Comparison of ENCODE assay signal across 8 cellular contexts in the genomic region with DNA sequence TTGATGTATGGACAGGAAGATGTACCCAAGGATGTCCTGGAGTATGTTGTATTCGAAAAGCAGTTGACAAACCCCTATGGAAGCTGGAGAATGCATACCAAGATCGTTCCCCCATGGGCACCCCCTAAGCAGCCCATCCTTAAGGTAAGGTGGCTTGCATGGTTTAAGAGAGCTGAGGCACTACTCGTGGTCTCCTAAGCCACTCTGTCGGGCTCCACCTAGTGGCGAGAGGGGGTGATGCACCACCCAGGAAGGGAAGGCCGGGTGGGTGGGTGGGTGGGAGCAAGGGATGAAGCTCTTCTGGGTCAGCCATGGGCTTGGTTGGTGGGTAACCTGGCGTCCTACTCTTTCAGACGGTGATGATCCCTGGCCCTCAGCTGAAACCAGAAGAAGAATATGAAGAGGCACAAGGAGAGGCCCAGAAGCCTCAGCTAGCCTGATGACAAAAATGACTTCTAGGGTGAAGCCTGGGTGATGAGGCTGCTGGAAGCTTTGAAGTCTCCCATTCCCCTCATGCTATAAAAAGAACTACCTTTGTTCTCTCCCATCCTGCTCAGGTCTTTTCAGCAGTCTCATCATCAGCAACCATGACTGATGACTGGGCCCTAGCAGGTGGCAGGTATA. TPM values are rescaled to one million over a fixed set of nuclear protein-coding genes. Genes with fewer than 3 reads are reported as not detected.
DNase-seq lines count a peak whose midpoint lies in the region; ATAC-seq and TF ChIP-seq lines count a peak whose summit lies in the region.

No MANE protein-coding gene starts in this region.

- H3K27ac ChIP-seq in hepatocyte (no peak overlapping the region), prostate gland (no peak overlapping the region)

- TF ChIP-seq POLR2A in prostate gland (IDR thresholded peaks at IDR 0.05) = no peak

- WGBS in hepatocyte (ENCODE audit: low lambda C conversion rate, missing lambda C conversion rate) = 23% methylated on average over 8 of the region's 8 CpGs
- 23% methylated on average over 8 of the region's 8 CpGs for WGBS in prostate gland

- no peaks in the 10 kb centered on the region for H3K9me2 ChIP-seq in hepatocyte (replicated peaks; ENCODE audit: insufficient read depth)

- H3K4me1 Mint-ChIP-seq in T-helper 17 cell = peaks cover 6% of the 10 kb centered on the region

- peak overlapping the region; percentile 51 for H3K27ac Mint-ChIP-seq in T-helper 17 cell

- TF ChIP-seq CTCF in hepatocyte (IDR thresholded peaks at IDR 0.05; ENCODE audit: poor library complexity) (peak; percentile 67), prostate gland (IDR thresholded peaks at IDR 0.05) (peak in 2 of 4 experiments; percentile 36 to 58)

- H3K36me3 ChIP-seq in hepatocyte (replicated peaks; ENCODE audit: insufficient read depth, low read depth) (no peaks in the 10 kb centered on the region), prostate gland (no peaks in the 10 kb centered on the region)

- H3K4me1 ChIP-seq in hepatocyte (ENCODE audit: insufficient read depth) (peaks cover 23% of the 10 kb centered on the region), prostate gland (replicated peaks) (no peaks in the 10 kb centered on the region)

- no peaks in the 10 kb centered on the region for H3K36me3 Mint-ChIP-seq in T-helper 17 cell (ENCODE audit: low read depth)

- DNase-seq in COR-L47 (lab: John Stamatoyannopoulos, UW) = peak; percentile 17
- peak; percentile 88 for DNase-seq in HT-29 (ENCODE audit: low spot score)
- peak; percentile 49 to 73 (median 50) for DNase-seq in T-helper 17 cell
- DNase-seq in amniotic epithelial cell (ENCODE audit: low read depth) = peak; percentile 35
- DNase-seq in hepatocyte (ENCODE audit: low spot score) = peak; percentile 69
- DNase-seq in stimulated activated CD4-positive, alpha-beta T cell treated with anti-CD3 and anti-CD28 coated beads, Interleukin-1b, Interleukin-23, amount 100 ng/mL, for 1 hour (ENCODE audit: low read depth in 2 of 2) = peak; percentile 27 to 63
- DNase-seq in prostate gland (ENCODE audit: low spot score) = no peak

- H3K4me2 ChIP-seq in hepatocyte = no peak overlapping the region

- H3K4me3 Mint-ChIP-seq in T-helper 17 cell = no peak overlapping the region

- no peaks in the 10 kb centered on the region for H3K79me2 ChIP-seq in hepatocyte

- intact Hi-C loops in prostate gland (cut with DNase I) = no loop called here

- peaks cover 4% of the 10 kb centered on the region for H3K27me3 Mint-ChIP-seq in T-helper 17 cell

- H3K4me3 ChIP-seq in hepatocyte = no peak overlapping the region
- no peak overlapping the region for H3K4me3 ChIP-seq in prostate gland

- H3K9me3 ChIP-seq in T-helper 17 cell (ENCODE audit: control insufficient read depth, low read length, poor library complexity, severe bottlenecking) (no peaks in the 10 kb centered on the region), hepatocyte (ENCODE audit: low read depth) (no peaks in the 10 kb centered on the region), prostate gland (no peaks in the 10 kb centered on the region)

- no peaks in the 10 kb centered on the region for H4K20me1 ChIP-seq in hepatocyte (ENCODE audit: insufficient read depth, poor library complexity, severe bottlenecking)

- no peak overlapping the region for H2AFZ ChIP-seq in hepatocyte

- ATAC-seq in T-helper 17 cell (peak; percentile 90), GM19023 (IDR thresholded peaks at IDR 0.05; ENCODE audit: unreplicated experiment) (no peak)

- H3K27me3 ChIP-seq in hepatocyte = no peaks in the 10 kb centered on the region
- H3K27me3 ChIP-seq in prostate gland (replicated peaks; ENCODE audit: insufficient read depth) = no peaks in the 10 kb centered on the region

RNA-seq across cellular contexts. Expression of gene GPR179, which starts 21.5 kb away (rescaled TPM):
- total RNA-seq in HT-29 (2014; rRNA removed; shearing (Covaris generic)) = 0.03 and 0.13 TPM in 2 replicates
- not detected for total RNA-seq in T-helper 17 cell
- total RNA-seq in hepatocyte = 0.03 and 0.08 TPM in 2 replicates
- polyA plus RNA-seq in hepatocyte = 0.19 TPM in 1 of 2 replicates, not detected in the other
- total RNA-seq in prostate gland = under 1 TPM; 0.14 to 0.40 TPM

RNA-seq across cellular contexts. Expression of gene MRPL45, which starts 25.3 kb away (rescaled TPM):
- 81.6 and 82.3 TPM in 2 replicates for total RNA-seq in HT-29 (2014; rRNA removed; shearing (Covaris generic))
- 10 to 100 TPM; 17.4 to 17.7 TPM for total RNA-seq in T-helper 17 cell
- total RNA-seq in hepatocyte = 44.9 and 58.7 TPM in 2 replicates
- polyA plus RNA-seq in hepatocyte = 25.8 and 29.4 TPM in 2 replicates
- total RNA-seq in prostate gland = 10 to 100 TPM; 24.7 to 37.3 TPM

RNA-seq across cellular contexts. Expression of gene SOCS7, which starts 29.4 kb away (rescaled TPM):
- 28.8 and 36.2 TPM in 2 replicates for total RNA-seq in HT-29 (2014; rRNA removed; shearing (Covaris generic))
- total RNA-seq in T-helper 17 cell (10 to 100 TPM; 15.5 to 18.7 TPM), hepatocyte (13.0 and 15.9 TPM in 2 replicates), prostate gland (10 to 100 TPM; 14.6 to 61.9 TPM)
- polyA plus RNA-seq in hepatocyte = 2.7 and 3.5 TPM in 2 replicates
